In genomic region chr12:108713471-108713870, GRCh38 we compare ENCODE assay signal across 3 cellular contexts.
TF ChIP-seq lines count a peak whose summit lies in the region.

No MANE protein-coding gene starts in this region.

TF ChIP-seq in SK-N-SH, 30 proteins besides CTCF, POLR2A, EP300 and RAD21:
- no peak for TF ChIP-seq MXI1 (IDR thresholded peaks at IDR 0.05; ENCODE audit: low read depth, low read length)
- TF ChIP-seq, protein P1, sequence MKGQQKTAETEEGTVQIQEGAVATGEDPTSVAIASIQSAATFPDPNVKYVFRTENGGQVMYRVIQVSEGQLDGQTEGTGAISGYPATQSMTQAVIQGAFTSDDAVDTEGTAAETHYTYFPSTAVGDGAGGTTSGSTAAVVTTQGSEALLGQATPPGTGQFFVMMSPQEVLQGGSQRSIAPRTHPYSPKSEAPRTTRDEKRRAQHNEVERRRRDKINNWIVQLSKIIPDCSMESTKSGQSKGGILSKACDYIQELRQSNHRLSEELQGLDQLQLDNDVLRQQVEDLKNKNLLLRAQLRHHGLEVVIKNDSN (IDR thresholded peaks at IDR 0.05; ENCODE audit: borderline replicate concordance, low read depth): no peak
- no peak for TF ChIP-seq NRF1 (IDR thresholded peaks at IDR 0.05; ENCODE audit: low read depth, low read length)
- TF ChIP-seq RXRA (IDR thresholded peaks at IDR 0.05; ENCODE audit: borderline replicate concordance, low read depth): no peak
- TF ChIP-seq SMC3 (IDR thresholded peaks at IDR 0.05; ENCODE audit: low read depth, low read length): no peak
- TF ChIP-seq POLR2AphosphoS5 (IDR thresholded peaks at IDR 0.05; ENCODE audit: low read depth, low read length): no peak
- TF ChIP-seq ELF1 (IDR thresholded peaks at IDR 0.05): no peak
- TF ChIP-seq PBX3 (IDR thresholded peaks at IDR 0.05): no peak
- no peak for TF ChIP-seq RCOR1 (IDR thresholded peaks at IDR 0.05; ENCODE audit: low read length)
TF ChIP-seq in SK-N-SH: peak in this region for 0.

TF ChIP-seq in SK-N-SH treated with all-trans-retinoic acid at 6 μM for 48 hours, 23 proteins besides CTCF, POLR2A, EP300 and RAD21 (continues in another document):
- TF ChIP-seq SNAI2 (CRISPR knock-in tag; IDR thresholded peaks at IDR 0.05) (no peak), ZNF70 (CRISPR knock-in tag; IDR thresholded peaks at IDR 0.05) (no peak), RARB (CRISPR knock-in tag; IDR thresholded peaks at IDR 0.05) (no peak), ESRRG (CRISPR knock-in tag; IDR thresholded peaks at IDR 0.05) (no peak), CSDC2 (CRISPR knock-in tag; IDR thresholded peaks at IDR 0.05) (no peak), TSHZ2 (CRISPR knock-in tag; IDR thresholded peaks at IDR 0.05) (no peak), PATZ1 (CRISPR knock-in tag; IDR thresholded peaks at IDR 0.05; ENCODE audit: borderline replicate concordance) (no peak), OSR1 (CRISPR knock-in tag; IDR thresholded peaks at IDR 0.05) (no peak), PPARA (CRISPR knock-in tag; IDR thresholded peaks at IDR 0.05; ENCODE audit: borderline replicate concordance) (no peak), BACH2 (CRISPR knock-in tag; IDR thresholded peaks at IDR 0.05; ENCODE audit: borderline replicate concordance) (no peak), TCF4 (CRISPR knock-in tag; IDR thresholded peaks at IDR 0.05; ENCODE audit: borderline replicate concordance) (no peak), ARNTL (CRISPR knock-in tag; IDR thresholded peaks at IDR 0.05; ENCODE audit: borderline replicate concordance, low read depth) (no peak), ZNF565 (CRISPR knock-in tag; conservative IDR thresholded peaks at IDR 0.05; ENCODE audit: low read depth) (no peak), ZC3H10 (CRISPR knock-in tag; IDR thresholded peaks at IDR 0.05) (no peak), TOX (CRISPR knock-in tag; IDR thresholded peaks at IDR 0.05; ENCODE audit: borderline replicate concordance) (no peak)
- TF ChIP-seq, protein P2, sequence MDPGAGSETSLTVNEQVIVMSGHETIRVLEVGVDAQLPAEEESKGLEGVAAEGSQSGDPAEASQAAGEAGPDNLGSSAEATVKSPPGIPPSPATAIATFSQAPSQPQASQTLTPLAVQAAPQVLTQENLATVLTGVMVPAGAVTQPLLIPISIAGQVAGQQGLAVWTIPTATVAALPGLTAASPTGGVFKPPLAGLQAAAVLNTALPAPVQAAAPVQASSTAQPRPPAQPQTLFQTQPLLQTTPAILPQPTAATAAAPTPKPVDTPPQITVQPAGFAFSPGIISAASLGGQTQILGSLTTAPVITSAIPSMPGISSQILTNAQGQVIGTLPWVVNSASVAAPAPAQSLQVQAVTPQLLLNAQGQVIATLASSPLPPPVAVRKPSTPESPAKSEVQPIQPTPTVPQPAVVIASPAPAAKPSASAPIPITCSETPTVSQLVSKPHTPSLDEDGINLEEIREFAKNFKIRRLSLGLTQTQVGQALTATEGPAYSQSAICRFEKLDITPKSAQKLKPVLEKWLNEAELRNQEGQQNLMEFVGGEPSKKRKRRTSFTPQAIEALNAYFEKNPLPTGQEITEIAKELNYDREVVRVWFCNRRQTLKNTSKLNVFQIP (CRISPR knock-in tag; IDR thresholded peaks at IDR 0.05; ENCODE audit: borderline replicate concordance, low read depth): no peak
- TF ChIP-seq, protein P3, sequence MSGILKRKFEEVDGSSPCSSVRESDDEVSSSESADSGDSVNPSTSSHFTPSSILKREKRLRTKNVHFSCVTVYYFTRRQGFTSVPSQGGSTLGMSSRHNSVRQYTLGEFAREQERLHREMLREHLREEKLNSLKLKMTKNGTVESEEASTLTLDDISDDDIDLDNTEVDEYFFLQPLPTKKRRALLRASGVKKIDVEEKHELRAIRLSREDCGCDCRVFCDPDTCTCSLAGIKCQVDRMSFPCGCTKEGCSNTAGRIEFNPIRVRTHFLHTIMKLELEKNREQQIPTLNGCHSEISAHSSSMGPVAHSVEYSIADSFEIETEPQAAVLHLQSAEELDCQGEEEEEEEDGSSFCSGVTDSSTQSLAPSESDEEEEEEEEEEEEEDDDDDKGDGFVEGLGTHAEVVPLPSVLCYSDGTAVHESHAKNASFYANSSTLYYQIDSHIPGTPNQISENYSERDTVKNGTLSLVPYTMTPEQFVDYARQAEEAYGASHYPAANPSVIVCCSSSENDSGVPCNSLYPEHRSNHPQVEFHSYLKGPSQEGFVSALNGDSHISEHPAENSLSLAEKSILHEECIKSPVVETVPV (CRISPR knock-in tag; IDR thresholded peaks at IDR 0.05): no peak

TF ChIP-seq in K562, 482 proteins besides CTCF, POLR2A, EP300 and RAD21:
- TF ChIP-seq ESRRA (IDR thresholded peaks at IDR 0.05; ENCODE audit: borderline replicate concordance, low read depth) (0 out of 2 replicates have a peak, but pooled peaks have one; percentile 46), ZBTB43 (CRISPR knock-in tag; IDR thresholded peaks at IDR 0.05) (no peak), SUPT5H (IDR thresholded peaks at IDR 0.05) (no peak), SMAD3 (CRISPR knock-in tag; conservative IDR thresholded peaks at IDR 0.05) (no peak), ZNF347 (CRISPR knock-in tag; IDR thresholded peaks at IDR 0.05; ENCODE audit: low read depth) (no peak), PML (IDR thresholded peaks at IDR 0.05; ENCODE audit: low read length) (no peak), ZNF431 (CRISPR knock-in tag; IDR thresholded peaks at IDR 0.05) (no peak), CBX5 (IDR thresholded peaks at IDR 0.05; ENCODE audit: borderline replicate concordance, low read depth) (no peak), ZNF212 (CRISPR knock-in tag; IDR thresholded peaks at IDR 0.05) (no peak), BMI1 (IDR thresholded peaks at IDR 0.05; ENCODE audit: low read length) (no peak), KDM2B (CRISPR knock-in tag; IDR thresholded peaks at IDR 0.05) (no peak), ZFP91 (CRISPR knock-in tag; IDR thresholded peaks at IDR 0.05) (no peak), POLR2AphosphoS5 (IDR thresholded peaks at IDR 0.05; ENCODE audit: control insufficient read depth, insufficient read depth, low read depth, low read length) (0 out of 2 replicates have a peak, but pooled peaks have one; percentile 17), CXXC5 (CRISPR knock-in tag; IDR thresholded peaks at IDR 0.05) (peak; percentile 63), ZNF76 (CRISPR knock-in tag; IDR thresholded peaks at IDR 0.05; ENCODE audit: borderline replicate concordance) (no peak), EWSR1 (IDR thresholded peaks at IDR 0.05; ENCODE audit: borderline replicate concordance, low read depth, partially characterized antibody) (no peak), MEIS2 (IDR thresholded peaks at IDR 0.05; ENCODE audit: partially characterized antibody) (no peak), ZNF232 (CRISPR knock-in tag; IDR thresholded peaks at IDR 0.05) (no peak), HNRNPK (IDR thresholded peaks at IDR 0.05; ENCODE audit: low read depth, low read length, poor library complexity, severe bottlenecking) (no peak), KLF10 (CRISPR knock-in tag; IDR thresholded peaks at IDR 0.05) (no peak), RBM22 (IDR thresholded peaks at IDR 0.05; ENCODE audit: low read depth, low read length, poor library complexity, severe bottlenecking) (no peak), BHLHE40 (IDR thresholded peaks at IDR 0.05; ENCODE audit: low read length) (peak; percentile 55; the same call in 1 of the 2 replicates), ZNF197 (CRISPR knock-in tag; IDR thresholded peaks at IDR 0.05; ENCODE audit: low read depth) (no peak)
- TF ChIP-seq, protein P4, sequence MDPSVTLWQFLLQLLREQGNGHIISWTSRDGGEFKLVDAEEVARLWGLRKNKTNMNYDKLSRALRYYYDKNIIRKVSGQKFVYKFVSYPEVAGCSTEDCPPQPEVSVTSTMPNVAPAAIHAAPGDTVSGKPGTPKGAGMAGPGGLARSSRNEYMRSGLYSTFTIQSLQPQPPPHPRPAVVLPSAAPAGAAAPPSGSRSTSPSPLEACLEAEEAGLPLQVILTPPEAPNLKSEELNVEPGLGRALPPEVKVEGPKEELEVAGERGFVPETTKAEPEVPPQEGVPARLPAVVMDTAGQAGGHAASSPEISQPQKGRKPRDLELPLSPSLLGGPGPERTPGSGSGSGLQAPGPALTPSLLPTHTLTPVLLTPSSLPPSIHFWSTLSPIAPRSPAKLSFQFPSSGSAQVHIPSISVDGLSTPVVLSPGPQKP (CRISPR knock-in tag; IDR thresholded peaks at IDR 0.05): no peak
